34 cellular contexts compared by ENCODE assay signal in genomic region chr16:2973605-2974318, GRCh38. TPM values are rescaled to one million over a fixed set of nuclear protein-coding genes. Genes with fewer than 3 reads are reported as not detected.
DNase-seq lines count a peak whose midpoint lies in the region; ATAC-seq, FAIRE-seq and TF ChIP-seq lines count a peak whose summit lies in the region.
"Had no signal": no experiment of that assay in that cellular context is flagged by ENCODE, and none has a peak within 500 bp of the region (broad histone marks: within the 10 kb centered on the region; RNA-seq: fewer than 3 reads in every experiment).

No MANE protein-coding gene starts in this region.

- peaks cover 15% of the 10 kb centered on the region for H3K79me1 ChIP-seq in neuronal stem cell (ENCODE audit: low read depth, low read length)

- peak overlapping the region; percentile 73 for H3K23ac ChIP-seq in neuronal stem cell (ENCODE audit: low read depth, low read length, poor library complexity)

- H3K9me3 Mint-ChIP-seq in glutamatergic neuron (ENCODE audit: unreplicated experiment), result no peaks in the 10 kb centered on the region
- H3K9me3 Mint-ChIP-seq: activated naive CD8-positive, alpha-beta T cell treated with anti-CD3 and anti-CD28 coated beads, Interleukin-2, amount 10 ng/mL, durations not matched to agents 7 days and 5 days; naive thymus-derived CD8-positive, alpha-beta T cell; stimulated activated memory B cell treated with anti-CD40 and anti-IgM and Interleukin-4, amounts not matched to agents 10 μg/mL and 1 μg/mL and 100 μg/mL, for 72 hours; T-helper 2 cell treated with Interferon-gamma antibody and Interleukin-4, amounts not matched to agents 5 μg/mL and 100 μg/mL, for 36 hours had no signal

- no peak overlapping the region for H3K4me2 ChIP-seq in neuronal stem cell (ENCODE audit: insufficient read depth, low read length, poor library complexity, severe bottlenecking)

- H3K4me1 ChIP-seq in neuronal stem cell (ENCODE audit: control insufficient read depth in 2 of 2, insufficient read depth in 1 of 2, low read depth in 1 of 2, low read length in 2 of 2), result peaks cover 7 to 9% of the 10 kb centered on the region in 2 donors
- H3K4me1 ChIP-seq in foreskin keratinocyte, result peaks cover 11% of the 10 kb centered on the region

- H2BK12ac ChIP-seq in neuronal stem cell (ENCODE audit: low read length), result no peak overlapping the region

- H3K18ac ChIP-seq in neuronal stem cell (ENCODE audit: low read length), result no peak overlapping the region

- no peaks in the 10 kb centered on the region for H3K27me3 Mint-ChIP-seq in glutamatergic neuron (ENCODE audit: unreplicated experiment)
- H3K27me3 Mint-ChIP-seq: activated naive CD8-positive, alpha-beta T cell treated with anti-CD3 and anti-CD28 coated beads, Interleukin-2, amount 10 ng/mL, durations not matched to agents 7 days and 5 days had no signal

- CTCF ChIA-PET in RWPE1 (lab: Yijun Ruan, JAX), result interaction anchor here (0.6 kb wide), 1 partner anchor 42 kb away, joined by 4 read pairs; no protein-coding TSS in a partner anchor

- no peak for ATAC-seq in foreskin keratinocyte
- ATAC-seq: left ventricle myocardium superior; naive thymus-derived CD8-positive, alpha-beta T cell; Right ventricle myocardium inferior; stimulated activated memory B cell treated with anti-CD40 and anti-IgM and Interleukin-4, amounts not matched to agents 10 μg/mL and 1 μg/mL and 100 μg/mL, for 72 hours had no signal

- POLR2A ChIA-PET in RWPE1 (lab: Yijun Ruan, JAX; ENCODE audit: low non-redundant PET), result no interaction called here

- no peak overlapping the region for H3K9ac ChIP-seq in neuronal stem cell (ENCODE audit: low read depth, low read length, poor library complexity)

- no peak overlapping the region for H2BK120ac ChIP-seq in neuronal stem cell (ENCODE audit: low read depth, low read length)

- H2BK15ac ChIP-seq in neuronal stem cell (ENCODE audit: low read length), result no peak overlapping the region

- no peak overlapping the region for H2BK5ac ChIP-seq in neuronal stem cell (ENCODE audit: low read length)

- H3K14ac ChIP-seq in neuronal stem cell (ENCODE audit: low read length), result no peak overlapping the region

- WGBS in neuronal stem cell (ENCODE audit: extremely low coverage in 2 of 2, insufficient read length in 2 of 2, insufficient replicate concordance in 1 of 2), 2 donors, result no CpG with 5 or more reads among the region's 17 CpGs

- H3K27ac Mint-ChIP-seq in glutamatergic neuron (ENCODE audit: unreplicated experiment), result no peak overlapping the region
- H3K27ac Mint-ChIP-seq: activated naive CD8-positive, alpha-beta T cell treated with anti-CD3 and anti-CD28 coated beads, Interleukin-2, amount 10 ng/mL, durations not matched to agents 7 days and 5 days; CD4-positive, alpha-beta memory T cell; naive thymus-derived CD8-positive, alpha-beta T cell; stimulated activated memory B cell treated with anti-CD40 and anti-IgM and Interleukin-4, amounts not matched to agents 10 μg/mL and 1 μg/mL and 100 μg/mL, for 72 hours; T-helper 2 cell treated with Interferon-gamma antibody and Interleukin-4, amounts not matched to agents 5 μg/mL and 100 μg/mL, for 36 hours had no signal

- no peak overlapping the region for H2AK5ac ChIP-seq in neuronal stem cell (ENCODE audit: low read depth, low read length)

- H3K27ac ChIP-seq in RWPE1 (peak overlapping the region; percentile 84), dorsolateral prefrontal cortex (peak overlapping the region in 39 of 59 donors; percentile 0 to 99 (median 78)), neuronal stem cell (replicated peaks; ENCODE audit: low read length) (no peak overlapping the region), foreskin keratinocyte (no peak overlapping the region), coronary artery (no peak overlapping the region)
- H3K27ac ChIP-seq: HL-60, upper lobe of left lung had no signal

- H2AFZ ChIP-seq in neuronal stem cell (ENCODE audit: low read length), result no peak overlapping the region

- H4K91ac ChIP-seq in neuronal stem cell (ENCODE audit: low read depth, low read length, poor library complexity), result no peak overlapping the region

- peak; percentile 51; the same call in 1 of the 2 replicates for TF ChIP-seq POLR2A in GM12892 (IDR thresholded peaks at IDR 0.05; ENCODE audit: low read depth, low read length)

- no peak overlapping the region for H3K4me3 ChIP-seq in dorsolateral prefrontal cortex
- H3K4me3 ChIP-seq in neuronal stem cell (ENCODE audit: low read length in 2 of 2), result no peak overlapping the region
- no peak overlapping the region for H3K4me3 ChIP-seq in coronary artery
- H3K4me3 ChIP-seq: upper lobe of left lung had no signal

- DNase-seq in GM12892 (ENCODE audit: insufficient read length) (no peak), RWPE1 (ENCODE audit: low spot score) (no peak), dorsolateral prefrontal cortex (no peak), neuronal stem cell (ENCODE audit: low spot score) (no peak), glutamatergic neuron (no peak), foreskin keratinocyte (no peak), coronary artery (ENCODE audit: low spot score) (no peak)
- DNase-seq: activated CD4-positive, alpha-beta T cell treated with anti-CD3 and anti-CD28 coated beads for 48 hours; activated effector memory CD4-positive, alpha-beta T cell treated with Interleukin-2 at 50 U/mL for 16 hours; activated naive CD8-positive, alpha-beta T cell treated with anti-CD3 and anti-CD28 coated beads, Interleukin-2, amount 10 ng/mL, durations not matched to agents 7 days and 5 days; aorta; CD4-positive, alpha-beta memory T cell; effector CD8-positive, alpha-beta T cell; H7; islet precursor cell; left ventricle myocardium superior; MM.1S; naive thymus-derived CD8-positive, alpha-beta T cell; NCI-H1105 treated with DMSO at 0.1 percent for 48 hours; NCI-H1930; NCI-H510A treated with DMSO at 0.1 percent for 48 hours; occipital lobe; OCI-M1 had no signal

- H3K4me1 Mint-ChIP-seq in glutamatergic neuron (ENCODE audit: low read depth, unreplicated experiment), result peaks cover 6% of the 10 kb centered on the region

- no peaks in the 10 kb centered on the region for H3K27me3 ChIP-seq in dorsolateral prefrontal cortex
- no peaks in the 10 kb centered on the region for H3K27me3 ChIP-seq in neuronal stem cell (ENCODE audit: control insufficient read depth in 3 of 3, insufficient read depth in 3 of 3, low read depth in 1 of 3, low read length in 3 of 3)
- no peaks in the 10 kb centered on the region for H3K27me3 ChIP-seq in foreskin keratinocyte
- H3K27me3 ChIP-seq: upper lobe of left lung had no signal

- no peak overlapping the region for H3K4ac ChIP-seq in neuronal stem cell (ENCODE audit: low read length)

- no peak for FAIRE-seq in GM12892 (lab: Jason Lieb, UNC)
- FAIRE-seq: bronchial epithelial cell, colon, D721Med had no signal

- no peaks in the 10 kb centered on the region for H3K9me3 ChIP-seq in neuronal stem cell (replicated peaks in 1 of 2; ENCODE audit: control insufficient read depth in 2 of 2, insufficient read depth in 1 of 2, low read depth in 1 of 2, low read length in 2 of 2)
- H3K9me3 ChIP-seq: upper lobe of left lung had no signal

- peaks cover 32 to 76% of the 10 kb centered on the region in 2 donors for H3K36me3 ChIP-seq in neuronal stem cell (replicated peaks in 1 of 2; ENCODE audit: control insufficient read depth in 2 of 2, insufficient read depth in 2 of 2, low read length in 2 of 2)
- H3K36me3 ChIP-seq: upper lobe of left lung had no signal

- intact Hi-C loops in dorsolateral prefrontal cortex (cut with DNase I), result no loop called here

- TF ChIP-seq CTCF in RWPE1 (conservative IDR thresholded peaks at IDR 0.05; ENCODE audit: low read depth) (no peak), dorsolateral prefrontal cortex (IDR thresholded peaks at IDR 0.05 in 54 of 56, conservative IDR thresholded peaks at IDR 0.05 in 2 of 56; ENCODE audit: low read depth in 1 of 56, partially characterized antibody in 56 of 56) (no peak), glutamatergic neuron (IDR thresholded peaks at IDR 0.05; ENCODE audit: partially characterized antibody, unreplicated experiment) (no peak), foreskin keratinocyte (conservative IDR thresholded peaks at IDR 0.05) (no peak), coronary artery (IDR thresholded peaks at IDR 0.05) (no peak)

- no peak overlapping the region for H3K4me3 Mint-ChIP-seq in glutamatergic neuron (ENCODE audit: unreplicated experiment)
- H3K4me3 Mint-ChIP-seq: activated naive CD8-positive, alpha-beta T cell treated with anti-CD3 and anti-CD28 coated beads, Interleukin-2, amount 10 ng/mL, durations not matched to agents 7 days and 5 days; naive thymus-derived CD8-positive, alpha-beta T cell; stimulated activated memory B cell treated with anti-CD40 and anti-IgM and Interleukin-4, amounts not matched to agents 10 μg/mL and 1 μg/mL and 100 μg/mL, for 72 hours; T-helper 2 cell treated with Interferon-gamma antibody and Interleukin-4, amounts not matched to agents 5 μg/mL and 100 μg/mL, for 36 hours had no signal

- no peaks in the 10 kb centered on the region for H3K36me3 Mint-ChIP-seq in glutamatergic neuron (ENCODE audit: unreplicated experiment)
- H3K36me3 Mint-ChIP-seq: CD4-positive, alpha-beta memory T cell; naive thymus-derived CD8-positive, alpha-beta T cell had no signal

- H4K8ac ChIP-seq in neuronal stem cell (ENCODE audit: low read depth, low read length), result peak overlapping the region; percentile 65

RNA-seq across cellular contexts. Expression of gene PAQR4, which starts 4.6 kb away (rescaled TPM):
- 9.3 TPM for polyA plus RNA-seq in GM12892 (2012; ENCODE audit: missing spikeins)
- total RNA-seq in dorsolateral prefrontal cortex, result 100 to 1,000 TPM in 6 of 120 experiments, 10 to 100 TPM in 114; 31.9 to 177 (median 57.8) TPM
- 17.5 TPM for polyA plus RNA-seq in neuronal stem cell (2013, experiment 1 of 2)
- polyA plus RNA-seq in neuronal stem cell (2013, experiment 2 of 2), result 16.7 TPM
- total RNA-seq in glutamatergic neuron (ENCODE audit: unreplicated experiment), result 69.1 TPM
- 29.6 and 32.8 TPM in 2 replicates for total RNA-seq in foreskin keratinocyte
- 35.4 and 35.6 TPM in 2 replicates for polyA plus RNA-seq in foreskin keratinocyte

RNA-seq across cellular contexts. Expression of gene PKMYT1, which starts 6.5 kb away (rescaled TPM):
- polyA plus RNA-seq in GM12892 (2012; ENCODE audit: missing spikeins), result 13.6 TPM
- total RNA-seq in dorsolateral prefrontal cortex (10 to 100 TPM in 30 of 120 experiments, 1 to 10 TPM in 90; 2.7 to 18.6 (median 8.3) TPM), glutamatergic neuron (ENCODE audit: unreplicated experiment) (8.5 TPM), foreskin keratinocyte (82.0 and 99.7 TPM in 2 replicates)
- 28.8 TPM for polyA plus RNA-seq in neuronal stem cell (2013, experiment 1 of 2)
- polyA plus RNA-seq in neuronal stem cell (2013, experiment 2 of 2), result 28.3 TPM
- 122 and 142 TPM in 2 replicates for polyA plus RNA-seq in foreskin keratinocyte
- total RNA-seq: naive thymus-derived CD8-positive, alpha-beta T cell had no signal
- polyA plus RNA-seq: CD4-positive, alpha-beta memory T cell had no signal

RNA-seq across cellular contexts. Expression of gene KREMEN2, which starts 9.7 kb away (rescaled TPM):
- polyA plus RNA-seq in GM12892 (2012; ENCODE audit: missing spikeins), result not detected
- total RNA-seq in dorsolateral prefrontal cortex (under 1 TPM in 24 of 120 experiments, not detected in 96; 0.22 to 0.68 (median 0.41) TPM), glutamatergic neuron (ENCODE audit: unreplicated experiment) (12.8 TPM), foreskin keratinocyte (8.5 and 12.0 TPM in 2 replicates)
- 3.8 TPM for polyA plus RNA-seq in neuronal stem cell (2013, experiment 1 of 2)
- polyA plus RNA-seq in neuronal stem cell (2013, experiment 2 of 2), result 3.9 TPM
- polyA plus RNA-seq in foreskin keratinocyte, result 10.7 and 14.5 TPM in 2 replicates
- total RNA-seq: aorta; CD4-positive, alpha-beta memory T cell; left ventricle myocardium superior; naive thymus-derived CD8-positive, alpha-beta T cell; occipital lobe; Right ventricle myocardium inferior; subcutaneous adipose tissue; upper lobe of left lung had no signal
- polyA plus RNA-seq: aorta; CD4-positive, alpha-beta memory T cell; naive thymus-derived CD8-positive, alpha-beta T cell had no signal

RNA-seq across cellular contexts. Expression of gene CLDN9, which starts 39.0 kb away (rescaled TPM):
- polyA plus RNA-seq in GM12892 (2012; ENCODE audit: missing spikeins), result not detected
- total RNA-seq in dorsolateral prefrontal cortex, result 10 to 100 TPM in 1 of 120 experiments, 1 to 10 TPM in 118, under 1 TPM in 1; 0.98 to 11.7 (median 3.4) TPM
- not detected for polyA plus RNA-seq in neuronal stem cell (2013, experiment 1 of 2)
- polyA plus RNA-seq in neuronal stem cell (2013, experiment 2 of 2), result not detected
- total RNA-seq in glutamatergic neuron (ENCODE audit: unreplicated experiment), result 0.39 TPM
- total RNA-seq in foreskin keratinocyte, result not detected in 2 replicates
- 0.06 TPM in 1 of 2 replicates, not detected in the other for polyA plus RNA-seq in foreskin keratinocyte
- total RNA-seq: activated CD8-positive, alpha-beta memory T cell treated with anti-CD3 and anti-CD28 coated beads for 36 hours; activated naive CD8-positive, alpha-beta T cell treated with anti-CD3 and anti-CD28 coated beads, Interleukin-2, amount 10 ng/mL, durations not matched to agents 7 days and 5 days; CD4-positive, alpha-beta memory T cell; Daoy; naive thymus-derived CD8-positive, alpha-beta T cell; occipital lobe had no signal
- polyA plus RNA-seq: CD4-positive, alpha-beta memory T cell; naive thymus-derived CD8-positive, alpha-beta T cell had no signal

RNA-seq across cellular contexts. Expression of gene CLDN6, which starts 44.2 kb away (rescaled TPM):
- not detected for polyA plus RNA-seq in GM12892 (2012; ENCODE audit: missing spikeins)
- 1 to 10 TPM in 3 of 120 experiments, under 1 TPM in 24, not detected in 93; 0.28 to 1.5 (median 0.47) TPM for total RNA-seq in dorsolateral prefrontal cortex
- polyA plus RNA-seq in neuronal stem cell (2013, experiment 1 of 2), result 14.1 TPM
- polyA plus RNA-seq in neuronal stem cell (2013, experiment 2 of 2), result 14.2 TPM
- total RNA-seq in glutamatergic neuron (ENCODE audit: unreplicated experiment), result 31.1 TPM
- 0.11 and 0.14 TPM in 2 replicates for total RNA-seq in foreskin keratinocyte
- 0.16 and 0.28 TPM in 2 replicates for polyA plus RNA-seq in foreskin keratinocyte
- total RNA-seq: activated CD8-positive, alpha-beta memory T cell treated with anti-CD3 and anti-CD28 coated beads for 36 hours; activated naive CD8-positive, alpha-beta T cell treated with anti-CD3 and anti-CD28 coated beads, Interleukin-2, amount 10 ng/mL, durations not matched to agents 7 days and 5 days; aorta; bronchial epithelial cell; CD4-positive, alpha-beta memory T cell; Daoy; left ventricle myocardium superior; naive thymus-derived CD8-positive, alpha-beta T cell; occipital lobe; Right ventricle myocardium inferior; subcutaneous adipose tissue had no signal
- polyA plus RNA-seq: aorta; CD4-positive, alpha-beta memory T cell; naive thymus-derived CD8-positive, alpha-beta T cell had no signal

Comparison
In these comparisons a context has a peak if more than half of its experiments do, and no peak if none do; other contexts are left out.
1. H3K27ac ChIP-seq: peak in RWPE1 (single experiment) and dorsolateral prefrontal cortex (39 of 59); none in neuronal stem cell (single experiment), foreskin keratinocyte (single experiment) and coronary artery (0 of 2).